Comparison of ENCODE assay signal across 26 cellular contexts in the genomic region with DNA sequence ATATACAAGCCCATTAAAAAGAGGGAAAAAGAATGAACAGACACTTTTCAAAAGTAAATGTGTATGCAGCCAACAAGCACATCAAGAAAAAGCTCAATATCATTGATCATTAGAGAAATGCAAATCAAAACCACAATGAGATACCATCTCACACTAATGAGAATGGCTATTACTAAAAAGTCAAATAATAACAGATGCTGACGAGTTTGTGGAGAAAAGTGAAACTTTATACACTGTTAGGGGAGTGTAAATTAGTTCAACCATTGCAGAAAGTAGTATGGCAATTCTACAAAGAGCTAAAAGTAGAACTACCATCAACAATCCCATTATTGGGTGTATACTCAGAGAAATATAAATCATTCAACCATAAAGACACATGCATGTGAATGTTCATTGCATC.
"Had no signal": no experiment of that assay in that cellular context is flagged by ENCODE, and none has a peak within 500 bp of the region (broad histone marks: within the 10 kb centered on the region; RNA-seq: fewer than 3 reads in every experiment).

No MANE protein-coding gene starts in this region.

- H3K9me3 ChIP-seq: gastroesophageal sphincter, neutrophil, thoracic aorta had no signal

- H3K4me3 ChIP-seq: gastroesophageal sphincter, hepatocyte, skin epidermis, thoracic aorta had no signal

- DNase-seq: activated CD4-positive, alpha-beta memory T cell treated with anti-CD3 and anti-CD28 coated beads for 36 hours; activated CD4-positive, alpha-beta T cell treated with anti-CD3 and anti-CD28 coated beads, Interleukin-2, amount 10 ng/mL, durations not matched to agents 24 days and 14 days; activated CD4-positive, CD25-positive, alpha-beta regulatory T cell treated with anti-CD3 and anti-CD28 coated beads, Interleukin-2, amount 50 U/mL, for 72 hours; activated CD8-positive, alpha-beta memory T cell treated with anti-CD3 and anti-CD28 coated beads, Interleukin-2, amount 50 U/mL, for 4 hours; activated gamma-delta T cell; activated naive CD4-positive, alpha-beta T cell treated with anti-CD3 and anti-CD28 coated beads, Interleukin-2, amount 50 U/mL, for 16 hours; activated T-cell treated with anti-CD3 and anti-CD28 coated beads, Interleukin-2, amount 50 U/mL, for 1 hour; amniotic stem cell; brain microvascular endothelial cell; left cardiac atrium; left ventricle myocardium superior; mammary epithelial cell; stimulated activated CD4-positive, alpha-beta T cell treated with anti-CD3 and anti-CD28 coated beads, Interleukin-12 subunit alpha, Interleukin-12 subunit beta, amount 100 ng/mL, for 4 hours; stimulated activated CD4-positive, alpha-beta T cell treated with anti-CD3 and anti-CD28 coated beads, Interleukin-4, amount 100 ng/mL, for 1 hour; stimulated activated naive CD8-positive, alpha-beta T cell treated with anti-CD3 and anti-CD28 coated beads, Interleukin-15, Interleukin-2, amounts not matched to agents 100 U/mL and 50 U/mL, for 24 hours; trophoblast cell had no signal

- H3K36me3 ChIP-seq: brain microvascular endothelial cell, gastroesophageal sphincter, neutrophil, thoracic aorta had no signal

- ATAC-seq: gastroesophageal sphincter; left cardiac atrium; left ventricle myocardium superior; sciatic nerve; stimulated activated naive CD8-positive, alpha-beta T cell treated with anti-CD3 and anti-CD28 coated beads, Interleukin-15, Interleukin-2, amounts not matched to agents 100 U/mL and 50 U/mL, for 24 hours had no signal

- H3K27me3 ChIP-seq: brain microvascular endothelial cell, gastroesophageal sphincter, hepatocyte, neutrophil had no signal

- H3K4me2 ChIP-seq: hepatocyte had no signal

- H3K27ac ChIP-seq: brain microvascular endothelial cell, gastroesophageal sphincter, hepatocyte, neutrophil, skin epidermis, thoracic aorta had no signal

- H3K4me1 ChIP-seq: gastroesophageal sphincter had no signal

- FAIRE-seq: astrocyte, endothelial cell of umbilical vein, keratinocyte, urothelium cell line had no signal

- H2AFZ ChIP-seq: hepatocyte had no signal

- H3K79me2 ChIP-seq: hepatocyte had no signal
